Comparison of ENCODE assay signal across 1 cellular context in genomic region chr2:119440873-119441272, GRCh38.
TF ChIP-seq lines count a peak whose summit lies in the region.

No MANE protein-coding gene starts in this region.

TF ChIP-seq in HepG2, 621 proteins besides CTCF, POLR2A, EP300 and RAD21 (continued from another document):
- TF ChIP-seq NPAS2 (CRISPR knock-in tag; IDR thresholded peaks at IDR 0.05; ENCODE audit: borderline replicate concordance), result no peak
- TF ChIP-seq SMYD3 (CRISPR knock-in tag; IDR thresholded peaks at IDR 0.05), result 0 out of 2 replicates have a peak, but pooled peaks have one; percentile 61
- no peak for TF ChIP-seq ZMYM2 (CRISPR knock-in tag; IDR thresholded peaks at IDR 0.05)
- TF ChIP-seq, protein P1, sequence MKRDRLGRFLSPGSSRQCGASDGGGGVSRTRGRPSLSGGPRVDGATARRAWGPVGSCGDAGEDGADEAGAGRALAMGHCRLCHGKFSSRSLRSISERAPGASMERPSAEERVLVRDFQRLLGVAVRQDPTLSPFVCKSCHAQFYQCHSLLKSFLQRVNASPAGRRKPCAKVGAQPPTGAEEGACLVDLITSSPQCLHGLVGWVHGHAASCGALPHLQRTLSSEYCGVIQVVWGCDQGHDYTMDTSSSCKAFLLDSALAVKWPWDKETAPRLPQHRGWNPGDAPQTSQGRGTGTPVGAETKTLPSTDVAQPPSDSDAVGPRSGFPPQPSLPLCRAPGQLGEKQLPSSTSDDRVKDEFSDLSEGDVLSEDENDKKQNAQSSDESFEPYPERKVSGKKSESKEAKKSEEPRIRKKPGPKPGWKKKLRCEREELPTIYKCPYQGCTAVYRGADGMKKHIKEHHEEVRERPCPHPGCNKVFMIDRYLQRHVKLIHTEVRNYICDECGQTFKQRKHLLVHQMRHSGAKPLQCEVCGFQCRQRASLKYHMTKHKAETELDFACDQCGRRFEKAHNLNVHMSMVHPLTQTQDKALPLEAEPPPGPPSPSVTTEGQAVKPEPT (CRISPR knock-in tag; IDR thresholded peaks at IDR 0.05; ENCODE audit: low read depth), result no peak
- TF ChIP-seq GABPB1 (CRISPR knock-in tag; IDR thresholded peaks at IDR 0.05), result no peak
- 0 out of 2 replicates have a peak, but pooled peaks have one; percentile 36 for TF ChIP-seq SNAPC2 (CRISPR knock-in tag; IDR thresholded peaks at IDR 0.05)
- TF ChIP-seq ZNF136 (CRISPR knock-in tag; IDR thresholded peaks at IDR 0.05; ENCODE audit: low read depth), result 0 out of 2 replicates have a peak, but pooled peaks have one; percentile 3
- no peak for TF ChIP-seq XRCC5 (optimal IDR thresholded peaks at IDR 0.05; ENCODE audit: low read length)
- 0 out of 2 replicates have a peak, but pooled peaks have one; percentile 13 for TF ChIP-seq ZNF230 (CRISPR knock-in tag; IDR thresholded peaks at IDR 0.05)
- TF ChIP-seq ZMYM3 (CRISPR knock-in tag; IDR thresholded peaks at IDR 0.05), result peak; percentile 61
- 0 out of 2 replicates have a peak, but pooled peaks have one; percentile 27 for TF ChIP-seq ZNF337 (CRISPR knock-in tag; IDR thresholded peaks at IDR 0.05; ENCODE audit: borderline replicate concordance, low read depth)
- no peak for TF ChIP-seq LCORL (IDR thresholded peaks at IDR 0.05)
- no peak for TF ChIP-seq LCORL (CRISPR knock-in tag; IDR thresholded peaks at IDR 0.05)
- peak; percentile 9; the same call in 1 of the 2 replicates for TF ChIP-seq ZC3H13 (CRISPR knock-in tag; IDR thresholded peaks at IDR 0.05)
- 0 out of 2 replicates have a peak, but pooled peaks have one; percentile 8 for TF ChIP-seq NCOA1 (CRISPR knock-in tag; IDR thresholded peaks at IDR 0.05)
- TF ChIP-seq, protein P2, sequence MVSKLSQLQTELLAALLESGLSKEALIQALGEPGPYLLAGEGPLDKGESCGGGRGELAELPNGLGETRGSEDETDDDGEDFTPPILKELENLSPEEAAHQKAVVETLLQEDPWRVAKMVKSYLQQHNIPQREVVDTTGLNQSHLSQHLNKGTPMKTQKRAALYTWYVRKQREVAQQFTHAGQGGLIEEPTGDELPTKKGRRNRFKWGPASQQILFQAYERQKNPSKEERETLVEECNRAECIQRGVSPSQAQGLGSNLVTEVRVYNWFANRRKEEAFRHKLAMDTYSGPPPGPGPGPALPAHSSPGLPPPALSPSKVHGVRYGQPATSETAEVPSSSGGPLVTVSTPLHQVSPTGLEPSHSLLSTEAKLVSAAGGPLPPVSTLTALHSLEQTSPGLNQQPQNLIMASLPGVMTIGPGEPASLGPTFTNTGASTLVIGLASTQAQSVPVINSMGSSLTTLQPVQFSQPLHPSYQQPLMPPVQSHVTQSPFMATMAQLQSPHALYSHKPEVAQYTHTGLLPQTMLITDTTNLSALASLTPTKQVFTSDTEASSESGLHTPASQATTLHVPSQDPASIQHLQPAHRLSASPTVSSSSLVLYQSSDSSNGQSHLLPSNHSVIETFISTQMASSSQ (IDR thresholded peaks at IDR 0.05; ENCODE audit: low read depth), result no peak
- TF ChIP-seq, protein P2 (CRISPR knock-in tag; IDR thresholded peaks at IDR 0.05; ENCODE audit: borderline replicate concordance), result 0 out of 2 replicates have a peak, but pooled peaks have one; percentile 13
- TF ChIP-seq, protein P3, sequence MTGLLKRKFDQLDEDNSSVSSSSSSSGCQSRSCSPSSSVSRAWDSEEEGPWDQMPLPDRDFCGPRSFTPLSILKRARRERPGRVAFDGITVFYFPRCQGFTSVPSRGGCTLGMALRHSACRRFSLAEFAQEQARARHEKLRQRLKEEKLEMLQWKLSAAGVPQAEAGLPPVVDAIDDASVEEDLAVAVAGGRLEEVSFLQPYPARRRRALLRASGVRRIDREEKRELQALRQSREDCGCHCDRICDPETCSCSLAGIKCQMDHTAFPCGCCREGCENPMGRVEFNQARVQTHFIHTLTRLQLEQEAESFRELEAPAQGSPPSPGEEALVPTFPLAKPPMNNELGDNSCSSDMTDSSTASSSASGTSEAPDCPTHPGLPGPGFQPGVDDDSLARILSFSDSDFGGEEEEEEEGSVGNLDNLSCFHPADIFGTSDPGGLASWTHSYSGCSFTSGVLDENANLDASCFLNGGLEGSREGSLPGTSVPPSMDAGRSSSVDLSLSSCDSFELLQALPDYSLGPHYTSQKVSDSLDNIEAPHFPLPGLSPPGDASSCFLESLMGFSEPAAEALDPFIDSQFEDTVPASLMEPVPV (CRISPR knock-in tag; IDR thresholded peaks at IDR 0.05), result 0 out of 2 replicates have a peak, but pooled peaks have one; percentile 63
- no peak for TF ChIP-seq ZNF879 (CRISPR knock-in tag; IDR thresholded peaks at IDR 0.05)
- TF ChIP-seq POLR2AphosphoS5 (IDR thresholded peaks at IDR 0.05; ENCODE audit: low read depth, low read length), result 0 out of 2 replicates have a peak, but pooled peaks have one; percentile 1
- TF ChIP-seq ELF4 (CRISPR knock-in tag; IDR thresholded peaks at IDR 0.05; ENCODE audit: borderline replicate concordance), result no peak
- TF ChIP-seq KMT2B (CRISPR knock-in tag; IDR thresholded peaks at IDR 0.05), result no peak
- TF ChIP-seq ZNF629 (CRISPR knock-in tag; conservative IDR thresholded peaks at IDR 0.05), result peak; percentile 95
- TF ChIP-seq, protein P4, sequence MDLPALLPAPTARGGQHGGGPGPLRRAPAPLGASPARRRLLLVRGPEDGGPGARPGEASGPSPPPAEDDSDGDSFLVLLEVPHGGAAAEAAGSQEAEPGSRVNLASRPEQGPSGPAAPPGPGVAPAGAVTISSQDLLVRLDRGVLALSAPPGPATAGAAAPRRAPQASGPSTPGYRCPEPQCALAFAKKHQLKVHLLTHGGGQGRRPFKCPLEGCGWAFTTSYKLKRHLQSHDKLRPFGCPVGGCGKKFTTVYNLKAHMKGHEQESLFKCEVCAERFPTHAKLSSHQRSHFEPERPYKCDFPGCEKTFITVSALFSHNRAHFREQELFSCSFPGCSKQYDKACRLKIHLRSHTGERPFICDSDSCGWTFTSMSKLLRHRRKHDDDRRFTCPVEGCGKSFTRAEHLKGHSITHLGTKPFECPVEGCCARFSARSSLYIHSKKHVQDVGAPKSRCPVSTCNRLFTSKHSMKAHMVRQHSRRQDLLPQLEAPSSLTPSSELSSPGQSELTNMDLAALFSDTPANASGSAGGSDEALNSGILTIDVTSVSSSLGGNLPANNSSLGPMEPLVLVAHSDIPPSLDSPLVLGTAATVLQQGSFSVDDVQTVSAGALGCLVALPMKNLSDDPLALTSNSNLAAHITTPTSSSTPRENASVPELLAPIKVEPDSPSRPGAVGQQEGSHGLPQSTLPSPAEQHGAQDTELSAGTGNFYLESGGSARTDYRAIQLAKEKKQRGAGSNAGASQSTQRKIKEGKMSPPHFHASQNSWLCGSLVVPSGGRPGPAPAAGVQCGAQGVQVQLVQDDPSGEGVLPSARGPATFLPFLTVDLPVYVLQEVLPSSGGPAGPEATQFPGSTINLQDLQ (CRISPR knock-in tag; IDR thresholded peaks at IDR 0.05), result no peak
- TF ChIP-seq CCDC6 (CRISPR knock-in tag; IDR thresholded peaks at IDR 0.05), result no peak
- 0 out of 2 replicates have a peak, but pooled peaks have one; percentile 0 for TF ChIP-seq ZNF430 (CRISPR knock-in tag; IDR thresholded peaks at IDR 0.05)
